14 cellular contexts compared by ENCODE assay signal in the genomic region with DNA sequence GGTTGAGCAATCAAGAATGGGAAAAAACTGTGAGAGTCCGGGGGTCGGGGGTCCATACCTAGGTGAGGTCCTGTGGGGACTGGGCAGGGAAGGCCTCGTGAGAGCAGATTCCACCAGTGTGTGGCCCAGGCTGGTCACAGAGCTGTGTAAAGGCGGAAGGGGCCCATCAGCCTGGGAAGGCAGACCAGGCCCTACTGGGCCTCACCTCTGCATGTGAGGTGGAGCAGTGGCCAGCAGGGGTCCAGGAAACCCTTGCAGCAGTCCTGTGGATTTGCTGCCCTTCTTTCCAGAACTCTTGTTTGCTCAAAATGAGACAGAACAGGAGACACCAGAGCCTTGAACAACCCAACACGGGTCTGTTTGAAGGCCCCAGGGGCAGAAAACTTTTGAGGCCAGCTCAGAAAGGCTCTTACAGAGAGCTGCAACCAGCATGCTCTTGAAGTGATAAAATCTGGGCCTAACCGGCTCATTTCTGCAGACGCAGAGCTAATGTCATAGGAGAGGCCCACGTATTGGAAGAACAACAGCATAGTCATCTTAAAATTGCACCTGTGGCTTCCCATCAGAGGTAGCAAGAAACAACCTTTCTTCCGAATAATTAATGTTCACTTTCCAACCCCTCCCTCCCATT. TPM values are rescaled to one million over a fixed set of nuclear protein-coding genes. Genes with fewer than 3 reads are reported as not detected.
DNase-seq lines count a peak whose midpoint lies in the region; ATAC-seq, FAIRE-seq and TF ChIP-seq lines count a peak whose summit lies in the region.
"Had no signal": no experiment of that assay in that cellular context is flagged by ENCODE, and none has a peak within 500 bp of the region (broad histone marks: within the 10 kb centered on the region; RNA-seq: fewer than 3 reads in every experiment).

No MANE protein-coding gene starts in this region.

- H4K20me1 ChIP-seq in GM12878 (ENCODE audit: control insufficient read depth, insufficient read depth) = no peaks in the 10 kb centered on the region

- 55% methylated on average over 9 of the region's 9 CpGs for WGBS in GM12878 (ENCODE audit: insufficient coverage, insufficient replicate concordance, low lambda C conversion rate, missing lambda C conversion rate)
- WGBS in lower leg skin, 2 donors = 85 to 91% methylated on average over 9 of the region's 9 CpGs
- WGBS in tibial nerve, 2 donors = 71 to 81% methylated on average over 9 of the region's 9 CpGs

- H3K27me3 ChIP-seq in GM12878 (replicated peaks in 1 of 2; ENCODE audit: control insufficient read depth in 2 of 2, insufficient read depth in 2 of 2, low read length in 1 of 2) (no peaks in the 10 kb centered on the region; a peak in 1 of 4 replicates), tibial nerve (no peaks in the 10 kb centered on the region), tibial artery (no peaks in the 10 kb centered on the region)
- H3K27me3 ChIP-seq: cardiac muscle cell, upper lobe of right lung had no signal

- SMC1A ChIA-PET in GM12878 (lab: Charles Lee; ENCODE audit: uncharacterized antibody, unreplicated experiment) = no interaction called here

- no peak for TF ChIP-seq CTCF in GM12878 (IDR thresholded peaks at IDR 0.05 in 2 of 3, conservative IDR thresholded peaks at IDR 0.05 in 1 of 3; ENCODE audit: control insufficient read depth in 2 of 3, extremely low read depth in 1 of 3, insufficient read depth in 1 of 3, low read depth in 3 of 3, low read length in 3 of 3)
- no peak for TF ChIP-seq CTCF in lower leg skin (IDR thresholded peaks at IDR 0.05)
- TF ChIP-seq CTCF in tibial nerve (IDR thresholded peaks at IDR 0.05) = peak in 2 of 5 experiments; percentile 22 to 32
- no peak for TF ChIP-seq CTCF in tibial artery (IDR thresholded peaks at IDR 0.05)

- no peaks in the 10 kb centered on the region for H3K36me3 ChIP-seq in GM12878 (ENCODE audit: control insufficient read depth in 2 of 2, insufficient read depth in 2 of 2, low read length in 1 of 2)
- no peaks in the 10 kb centered on the region for H3K36me3 ChIP-seq in tibial nerve
- no peaks in the 10 kb centered on the region for H3K36me3 ChIP-seq in tibial artery
- H3K36me3 ChIP-seq: cardiac muscle cell, upper lobe of right lung had no signal

- no peak overlapping the region for H3K27ac ChIP-seq in GM12878 (ENCODE audit: control insufficient read depth, insufficient read depth)
- H3K27ac ChIP-seq in tibial nerve = peak overlapping the region; percentile 78 to 95 (median 84)
- H3K27ac ChIP-seq in tibial artery = no peak overlapping the region
- H3K27ac ChIP-seq: cardiac muscle cell, upper lobe of right lung had no signal

- H3K4me2 ChIP-seq in GM12878 (ENCODE audit: control insufficient read depth, insufficient read depth) = no peak overlapping the region

- H3K4me3 ChIP-seq in GM12878 = no peak overlapping the region
- H3K4me3 ChIP-seq in lower leg skin (ENCODE audit: low read depth, poor library complexity, severe bottlenecking) = no peak overlapping the region
- H3K4me3 ChIP-seq in tibial nerve = no peak overlapping the region
- H3K4me3 ChIP-seq in tibial artery = no peak overlapping the region
- H3K4me3 ChIP-seq: cardiac muscle cell, skin epidermis, upper lobe of right lung had no signal

- RAD21 ChIA-PET in GM12878 (lab: Charles Lee; ENCODE audit: unreplicated experiment) = no interaction called here

- in situ Hi-C loops in GM12878 (cut with MboI) = no loop called here

- POLR2A ChIA-PET in GM12878 (lab: Charles Lee) = no interaction called here

- no peak for FAIRE-seq in GM12878 (lab: Jason Lieb, UNC)

- no peak for TF ChIP-seq RAD21 in GM12878 (IDR thresholded peaks at IDR 0.05; ENCODE audit: insufficient read depth, low read depth, low read length)

- H2AFZ ChIP-seq in GM12878 (ENCODE audit: control insufficient read depth, low read depth, low read length) = no peak overlapping the region

- H3K4me1 ChIP-seq in GM12878 (ENCODE audit: control insufficient read depth, insufficient read depth, low read length) = no peaks in the 10 kb centered on the region
- peaks cover 0 to 67% (median 0%) of the 10 kb centered on the region in 4 donors for H3K4me1 ChIP-seq in tibial nerve
- peaks cover 0 to 15% (median 11%) of the 10 kb centered on the region in 4 donors for H3K4me1 ChIP-seq in tibial artery
- H3K4me1 ChIP-seq: upper lobe of right lung had no signal

- intact Hi-C loops in GM12878 (cut with micrococcal nuclease; ENCODE audit: unreplicated experiment) = no loop called here
- intact Hi-C loops in lower leg skin (cut with DNase I; ENCODE audit: low total_unique reads) = no loop called here
- intact Hi-C loops in posterior vena cava (cut with DNase I) = no loop called here
- intact Hi-C loops in tibial artery (cut with DNase I; ENCODE audit: low total_unique reads) = no loop called here

- no peaks in the 10 kb centered on the region for H3K9me3 ChIP-seq in GM12878 (replicated peaks; ENCODE audit: control insufficient read depth, insufficient read depth, low read length)
- no peaks in the 10 kb centered on the region for H3K9me3 ChIP-seq in tibial nerve
- H3K9me3 ChIP-seq in tibial artery = no peaks in the 10 kb centered on the region
- H3K9me3 ChIP-seq: upper lobe of right lung had no signal

- no peak overlapping the region for H3K9ac ChIP-seq in GM12878 (ENCODE audit: control insufficient read depth, insufficient read depth, low read length)

- ATAC-seq in GM12878 = peak; percentile 27; the same call in 1 of the 3 replicates
- ATAC-seq: activated T-helper 17 cell treated with anti-CD3 and anti-CD28 coated beads, Interleukin-2, amount 50 U/mL, for 72 hours; upper lobe of right lung had no signal

- no peaks in the 10 kb centered on the region for H3K79me2 ChIP-seq in GM12878 (ENCODE audit: control insufficient read depth, insufficient read depth, low read length)

- TF ChIP-seq POLR2A in GM12878 (IDR thresholded peaks at IDR 0.05; ENCODE audit: low read depth, low read length) = no peak
- TF ChIP-seq POLR2A in lower leg skin (IDR thresholded peaks at IDR 0.05) = no peak
- no peak for TF ChIP-seq POLR2A in tibial nerve (IDR thresholded peaks at IDR 0.05)

- TF ChIP-seq EP300 in GM12878 (IDR thresholded peaks at IDR 0.05; ENCODE audit: borderline replicate concordance in 1 of 2, control insufficient read depth in 1 of 2, low read depth in 2 of 2, low read length in 2 of 2) (no peak), tibial nerve (IDR thresholded peaks at IDR 0.05) (no peak)

- CTCF ChIA-PET in GM12878 (lab: Yijun Ruan, JAX) = no interaction called here

- peak; percentile 43 for DNase-seq in activated CD8-positive, alpha-beta memory T cell treated with anti-CD3 and anti-CD28 coated beads, Interleukin-2, amount 50 U/mL, for 48 hours
- no peak for DNase-seq in activated CD8-positive, alpha-beta memory T cell treated with anti-CD3 and anti-CD28 coated beads, Interleukin-2, amount 50 U/mL, for 4 hours
- DNase-seq in GM12878 (ENCODE audit: low read depth, low spot score) (no peak), lower leg skin (ENCODE audit: low spot score in 2 of 2) (peak; percentile 10 to 67), tibial nerve (ENCODE audit: low spot score in 2 of 2) (no peak), posterior vena cava (ENCODE audit: low spot score) (no peak), tibial artery (no peak), GF-D8 (lab: John Stamatoyannopoulos, UW) (no peak)
- DNase-seq: EL, erythroblast, upper lobe of right lung had no signal

- no TSS peak for BruUV-seq in GM12878 (replicated peaks; lab: Mats Ljungman, UMichigan)

RNA-seq across cellular contexts. Expression of a gene that starts 30.3 kb away (rescaled TPM):
- total RNA-seq in GM12878 (2013; cell fraction: nucleolus; rRNA removed) = not detected in 2 replicates
- total RNA-seq in GM12878 (2014; rRNA removed) (not detected in 2 replicates), GM12878 (2014; rRNA removed; fragmentation: Illumina TruSeq; extraction: Trizol) (not detected in 2 replicates), GM12878 (2021) (not detected in 2 replicates), lower leg skin (1 to 10 TPM in 2 of 4 donors, under 1 TPM in 1, not detected in 1; 0.34 to 6.1 (median 1.5) TPM), tibial nerve (1 to 10 TPM in 1 of 4 donors, not detected in 3; 3.5 TPM), posterior vena cava (1 to 10 TPM in 1 of 2 donors, under 1 TPM in 1; 0.65 to 1.0 TPM)
- polyA plus RNA-seq in GM12878 (2011; ENCODE audit: low read depth) = not detected
- polyA plus RNA-seq in GM12878 (2011; rRNA removed) (not detected in 2 replicates), GM12878 (2014; fragmentation: Illumina TruSeq; extraction: Trizol) (not detected in 2 replicates), GM12878 (2014; fragmentation: Nextera tagmentation; extraction: Ambion mirVana) (not detected), GM12878 (2014; rRNA removed) (not detected in 2 replicates), GM12878 (2016; fragmentation: Nextera tagmentation; extraction: Ambion mirVana) (not detected)
- polyA plus RNA-seq in GM12878 (2011; cell fraction: cytosol; rRNA removed) = not detected in 2 replicates
- 0.21 TPM in 1 of 2 replicates, not detected in the other for polyA plus RNA-seq in GM12878 (2011; cell fraction: nucleus; rRNA removed)
- not detected in 2 replicates for polyA plus RNA-seq in GM12878 (2012)
- polyA minus RNA-seq in GM12878 (2011; rRNA and poly(A)+ RNA removed) = not detected in 2 replicates
- polyA minus RNA-seq in GM12878 (2011; cell fraction: cytosol; rRNA and poly(A)+ RNA removed) = not detected in 2 replicates
- not detected in 2 replicates for polyA minus RNA-seq in GM12878 (2011; cell fraction: nucleus; rRNA and poly(A)+ RNA removed)
- total RNA-seq: activated T-helper 17 cell treated with anti-CD3 and anti-CD28 coated beads, Interleukin-2, amount 50 U/mL, for 72 hours; upper lobe of right lung had no signal

RNA-seq across cellular contexts. Expression of a gene that starts 40.1 kb away (rescaled TPM):
- not detected in 2 replicates for total RNA-seq in GM12878 (2013; cell fraction: nucleolus; rRNA removed)
- 0.33 TPM in 1 of 2 replicates, not detected in the other for total RNA-seq in GM12878 (2014; rRNA removed)
- 0.13 TPM in 1 of 2 replicates, not detected in the other for total RNA-seq in GM12878 (2014; rRNA removed; fragmentation: Illumina TruSeq; extraction: Trizol)
- 0.16 TPM in 1 of 2 replicates, not detected in the other for total RNA-seq in GM12878 (2021)
- polyA plus RNA-seq in GM12878 (2011; ENCODE audit: low read depth) = not detected
- polyA plus RNA-seq in GM12878 (2011; rRNA removed) = 0.29 and 0.81 TPM in 2 replicates
- polyA plus RNA-seq in GM12878 (2011; cell fraction: cytosol; rRNA removed) = 0.32 and 0.33 TPM in 2 replicates
- polyA plus RNA-seq in GM12878 (2011; cell fraction: nucleus; rRNA removed) = 1.1 TPM in 2 replicates
- polyA plus RNA-seq in GM12878 (2012) = 0.34 and 0.37 TPM in 2 replicates
- 0.14 and 0.31 TPM in 2 replicates for polyA plus RNA-seq in GM12878 (2014; fragmentation: Illumina TruSeq; extraction: Trizol)
- under 1 TPM in 1 of 2 experiments, not detected in 1; 0.35 TPM for polyA plus RNA-seq in GM12878 (2014; fragmentation: Nextera tagmentation; extraction: Ambion mirVana)
- 0.69 and 0.81 TPM in 2 replicates for polyA plus RNA-seq in GM12878 (2014; rRNA removed)
- under 1 TPM in 1 of 2 experiments, not detected in 1; 0.19 TPM for polyA plus RNA-seq in GM12878 (2016; fragmentation: Nextera tagmentation; extraction: Ambion mirVana)
- polyA minus RNA-seq in GM12878 (2011; rRNA and poly(A)+ RNA removed) = 0.46 TPM in 1 of 2 replicates, not detected in the other
- not detected in 2 replicates for polyA minus RNA-seq in GM12878 (2011; cell fraction: cytosol; rRNA and poly(A)+ RNA removed)
- polyA minus RNA-seq in GM12878 (2011; cell fraction: nucleus; rRNA and poly(A)+ RNA removed) = 0.48 TPM in 1 of 2 replicates, not detected in the other
- total RNA-seq in lower leg skin = under 1 TPM in 1 of 4 donors, not detected in 3; 0.06 TPM
- 10 to 100 TPM in 1 of 4 donors, 1 to 10 TPM in 3; 1.7 to 12.6 (median 2.0) TPM for total RNA-seq in tibial nerve
- 1 to 10 TPM; 1.4 to 2.7 TPM for total RNA-seq in posterior vena cava

RNA-seq across cellular contexts. Expression of a gene that starts 47.6 kb away (rescaled TPM):
- total RNA-seq in GM12878 (2013; cell fraction: nucleolus; rRNA removed) = not detected in 2 replicates
- total RNA-seq in GM12878 (2014; rRNA removed) (not detected in 2 replicates), GM12878 (2014; rRNA removed; fragmentation: Illumina TruSeq; extraction: Trizol) (not detected in 2 replicates), GM12878 (2021) (not detected in 2 replicates), lower leg skin (not detected), tibial nerve (under 1 TPM in 1 of 4 donors, not detected in 3; 0.42 TPM), posterior vena cava (not detected)
- not detected for polyA plus RNA-seq in GM12878 (2011; ENCODE audit: low read depth)
- polyA plus RNA-seq in GM12878 (2011; rRNA removed) (not detected in 2 replicates), GM12878 (2014; fragmentation: Illumina TruSeq; extraction: Trizol) (not detected in 2 replicates), GM12878 (2014; fragmentation: Nextera tagmentation; extraction: Ambion mirVana) (not detected), GM12878 (2014; rRNA removed) (not detected in 2 replicates), GM12878 (2016; fragmentation: Nextera tagmentation; extraction: Ambion mirVana) (not detected)
- not detected in 2 replicates for polyA plus RNA-seq in GM12878 (2011; cell fraction: cytosol; rRNA removed)
- polyA plus RNA-seq in GM12878 (2011; cell fraction: nucleus; rRNA removed) = not detected in 2 replicates
- not detected in 2 replicates for polyA plus RNA-seq in GM12878 (2012)
- not detected in 2 replicates for polyA minus RNA-seq in GM12878 (2011; rRNA and poly(A)+ RNA removed)
- polyA minus RNA-seq in GM12878 (2011; cell fraction: cytosol; rRNA and poly(A)+ RNA removed) = not detected in 2 replicates
- not detected in 2 replicates for polyA minus RNA-seq in GM12878 (2011; cell fraction: nucleus; rRNA and poly(A)+ RNA removed)
- total RNA-seq: activated T-helper 17 cell treated with anti-CD3 and anti-CD28 coated beads, Interleukin-2, amount 50 U/mL, for 72 hours; upper lobe of right lung had no signal

Comparison
In these comparisons a context has a peak if more than half of its experiments do, and no peak if none do; other contexts are left out.
1. DNase-seq: peak in activated CD8-positive, alpha-beta memory T cell treated with anti-CD3 and anti-CD28 coated beads, Interleukin-2, amount 50 U/mL, for 48 hours (single experiment) and lower leg skin (2 of 2); none in activated CD8-positive, alpha-beta memory T cell treated with anti-CD3 and anti-CD28 coated beads, Interleukin-2, amount 50 U/mL, for 4 hours (single experiment), GM12878 (single experiment), tibial nerve (0 of 2), posterior vena cava (single experiment), tibial artery (0 of 2) and GF-D8 (single experiment).
2. H3K27ac ChIP-seq: peak in tibial nerve (4 of 4); none in GM12878 (single experiment) and tibial artery (0 of 2).